9 cellular contexts compared by ENCODE assay signal in the genomic region with DNA sequence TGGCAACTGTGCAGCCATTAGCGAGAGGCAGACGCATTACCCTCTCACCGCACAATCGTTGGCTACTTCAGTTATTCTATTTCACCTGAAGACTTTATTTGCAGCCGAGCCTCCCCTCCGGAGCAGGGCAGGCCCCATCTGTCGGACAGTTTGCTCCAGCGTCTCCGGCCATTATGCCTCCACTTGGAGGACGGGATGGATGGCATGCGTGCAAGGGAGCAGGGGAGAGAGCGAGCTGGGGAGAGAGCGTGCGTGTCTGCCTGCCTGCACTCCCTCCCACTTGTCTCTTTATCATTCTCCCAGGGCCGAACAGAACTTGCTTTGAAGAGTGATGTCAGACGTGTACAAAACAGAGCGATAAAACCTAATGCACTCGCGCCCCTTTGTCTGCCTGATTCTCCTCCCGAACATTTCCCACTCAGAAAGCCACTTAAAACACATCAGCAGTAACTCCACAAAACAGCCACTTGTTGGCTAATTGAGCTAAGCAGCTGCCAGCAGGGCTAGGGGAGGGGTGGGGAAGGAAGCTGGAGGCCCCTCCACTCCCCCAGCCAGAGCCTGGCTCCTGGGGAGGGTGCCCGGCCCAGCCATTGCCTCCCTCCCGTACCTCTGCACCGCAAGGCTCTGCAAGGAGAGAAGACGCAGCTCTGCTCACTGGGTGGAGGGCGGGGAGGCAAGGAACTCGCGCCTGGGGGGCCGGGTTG. TPM values are rescaled to one million over a fixed set of nuclear protein-coding genes. Genes with fewer than 3 reads are reported as not detected.
A peak's percentile ranks its signal among the peaks of the same experiment; 100 is the strongest.
DNase-seq lines count a peak whose midpoint lies in the region; ATAC-seq, FAIRE-seq and TF ChIP-seq lines count a peak whose summit lies in the region.
"Had no signal": no experiment of that assay in that cellular context is flagged by ENCODE, and none has a peak within 500 bp of the region (broad histone marks: within the 10 kb centered on the region; RNA-seq: fewer than 3 reads in every experiment).

No MANE protein-coding gene starts in this region.

- peak overlapping the region; percentile 84 for H2AFZ ChIP-seq in K562 (ENCODE audit: low read depth, low read length)

- BruUV-seq in K562 (replicated peaks; lab: Mats Ljungman, UMichigan), result no TSS peak

- peak; percentile 37 for DNase-seq in AG09309 (ENCODE audit: low read depth)
- DNase-seq in NCI-H1417 (lab: John Stamatoyannopoulos, UW), result peak; percentile 92 to 99 (median 93)
- DNase-seq in K562 (ENCODE audit: extremely low read depth in 1 of 4, low spot score in 3 of 4), result peak; percentile 53 to 90 (median 71)
- peak; percentile 5 for DNase-seq in kidney glomerular epithelial cell (lab: John Stamatoyannopoulos, UW)
- no peak for DNase-seq in stimulated activated CD4-positive, alpha-beta T cell treated with anti-CD3 and anti-CD28 coated beads, Interleukin-4, amount 100 ng/mL, for 4 hours
- DNase-seq: DND-41 had no signal

- H3K9me1 ChIP-seq in K562 (ENCODE audit: control insufficient read depth, insufficient read depth, low read length), result no peaks in the 10 kb centered on the region

- ATAC-seq in K562, result peak; percentile 83
- ATAC-seq in HG02610 (IDR thresholded peaks at IDR 0.05; ENCODE audit: unreplicated experiment), result no peak
- no peak for ATAC-seq in HG03571 (IDR thresholded peaks at IDR 0.05; ENCODE audit: unreplicated experiment)
- no peak for ATAC-seq in HG03095 (IDR thresholded peaks at IDR 0.05; ENCODE audit: unreplicated experiment)

- peak overlapping the region; percentile 55 to 89 for H3K9ac ChIP-seq in K562 (ENCODE audit: insufficient read depth in 1 of 2, low read depth in 2 of 2, low read length in 2 of 2)

- peak; percentile 97 for FAIRE-seq in K562 (lab: Jason Lieb, UNC)

- peak; percentile 58 for TF ChIP-seq POLR2A in K562 (conservative IDR thresholded peaks at IDR 0.05)

- WGBS in K562 (ENCODE audit: insufficient coverage, low coverage, missing lambda C conversion rate), result 3% methylated on average over 19 of the region's 28 CpGs

- no peaks in the 10 kb centered on the region for H4K20me1 ChIP-seq in K562 (replicated peaks; ENCODE audit: control insufficient read depth, insufficient read depth, low read length)

- H3K27me3 ChIP-seq in K562 (ENCODE audit: control insufficient read depth in 2 of 2, insufficient read depth in 2 of 2, low read length in 2 of 2), result no peaks in the 10 kb centered on the region

- H3K4me3 ChIP-seq in AG09309 (ENCODE audit: control insufficient read depth, low read depth, low read length) (no peak overlapping the region), K562 (peak overlapping the region; percentile 33)

- peak; percentile 73 for TF ChIP-seq EP300 in K562 (IDR thresholded peaks at IDR 0.05; ENCODE audit: low read length)

- intact Hi-C loops in K562 (cut with micrococcal nuclease), result loop anchor here (5.0 kb wide), 1 partner anchor 41 kb away; a partner anchor contains a TSS

- TF ChIP-seq CTCF in AG09309 (IDR thresholded peaks at IDR 0.05; ENCODE audit: control insufficient read depth, insufficient read depth, low read depth, low read length, missing control alignments) (no peak), K562 (IDR thresholded peaks at IDR 0.05 in 2 of 3, conservative IDR thresholded peaks at IDR 0.05 in 1 of 3; ENCODE audit: insufficient read depth in 2 of 3, low read depth in 1 of 3, low read length in 3 of 3) (no peak; a peak in 1 of 6 replicates)

- peaks cover 50 to 73% of the 10 kb centered on the region in 2 experiments for H3K4me1 ChIP-seq in K562 (replicated peaks in 1 of 2; ENCODE audit: control insufficient read depth in 2 of 2, insufficient read depth in 2 of 2, low read length in 2 of 2)

- TF ChIP-seq RAD21 in K562 (CRISPR knock-in tag; conservative IDR thresholded peaks at IDR 0.05 in 1 of 2, IDR thresholded peaks at IDR 0.05 in 1 of 2), result 0 out of 4 replicates have a peak, but pooled peaks of 1 of the 2 experiments have one; percentile 6

- H3K9me3 ChIP-seq in K562 (replicated peaks; ENCODE audit: control insufficient read depth, insufficient read depth, low read depth, low read length), result no peaks in the 10 kb centered on the region

- CTCF ChIA-PET in K562 (lab: Yijun Ruan, JAX; ENCODE audit: low intra/inter-chr PET ratio), result no interaction called here

- POLR2A ChIA-PET in K562 (lab: Yijun Ruan, JAX), result interaction anchor here (0.5 to 2.3 kb wide), 6 partner anchors 9 to 102 kb away, joined by 3 to 11 read pairs (median 3); no protein-coding TSS in a partner anchor

- in situ Hi-C loops in K562 (cut with MboI), result no loop called here

- no peaks in the 10 kb centered on the region for H3K36me3 ChIP-seq in K562 (ENCODE audit: control insufficient read depth, insufficient read depth, low read length)

- H3K4me2 ChIP-seq in K562 (ENCODE audit: insufficient read depth, low read length), result peak overlapping the region; percentile 88

- peak overlapping the region; percentile 71 for H3K27ac ChIP-seq in K562 (ENCODE audit: extremely low read depth, low read depth, low read length)

- no peaks in the 10 kb centered on the region for H3K79me2 ChIP-seq in K562 (ENCODE audit: control insufficient read depth, insufficient read depth, low read length)

TF ChIP-seq in K562, 482 proteins besides CTCF, POLR2A, EP300 and RAD21 (continues in another document):
- no peak for TF ChIP-seq HDAC8 (tag; IDR thresholded peaks at IDR 0.05)
- no peak for TF ChIP-seq PHTF2 (CRISPR knock-in tag; IDR thresholded peaks at IDR 0.05)
- TF ChIP-seq HDAC1 (IDR thresholded peaks at IDR 0.05), result peak in 1 of 2 experiments; percentile 77; a peak in 2 of 4 replicates
- no peak for TF ChIP-seq RFX5 (IDR thresholded peaks at IDR 0.05; ENCODE audit: low read depth, low read length)
- no peak for TF ChIP-seq MCM7 (IDR thresholded peaks at IDR 0.05)
- no peak for TF ChIP-seq BRF1 (IDR thresholded peaks at IDR 0.05; ENCODE audit: borderline replicate concordance, extremely low read depth, insufficient read length)
- TF ChIP-seq, protein P1, sequence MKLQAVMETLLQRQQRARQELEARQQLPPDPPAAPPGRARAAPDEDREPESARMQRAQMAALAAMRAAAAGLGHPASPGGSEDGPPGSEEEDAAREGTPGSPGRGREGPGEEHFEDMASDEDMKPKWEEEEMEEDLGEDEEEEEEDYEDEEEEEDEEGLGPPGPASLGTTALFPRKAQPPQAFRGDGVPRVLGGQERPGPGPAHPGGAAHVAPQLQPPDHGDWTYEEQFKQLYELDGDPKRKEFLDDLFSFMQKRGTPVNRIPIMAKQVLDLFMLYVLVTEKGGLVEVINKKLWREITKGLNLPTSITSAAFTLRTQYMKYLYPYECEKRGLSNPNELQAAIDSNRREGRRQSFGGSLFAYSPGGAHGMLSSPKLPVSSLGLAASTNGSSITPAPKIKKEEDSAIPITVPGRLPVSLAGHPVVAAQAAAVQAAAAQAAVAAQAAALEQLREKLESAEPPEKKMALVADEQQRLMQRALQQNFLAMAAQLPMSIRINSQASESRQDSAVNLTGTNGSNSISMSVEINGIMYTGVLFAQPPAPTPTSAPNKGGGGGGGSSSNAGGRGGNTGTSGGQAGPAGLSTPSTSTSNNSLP (IDR thresholded peaks at IDR 0.05; ENCODE audit: borderline replicate concordance, low read depth, low read length), result peak; percentile 39; the same call in 1 of the 2 replicates
- TF ChIP-seq, protein P2, sequence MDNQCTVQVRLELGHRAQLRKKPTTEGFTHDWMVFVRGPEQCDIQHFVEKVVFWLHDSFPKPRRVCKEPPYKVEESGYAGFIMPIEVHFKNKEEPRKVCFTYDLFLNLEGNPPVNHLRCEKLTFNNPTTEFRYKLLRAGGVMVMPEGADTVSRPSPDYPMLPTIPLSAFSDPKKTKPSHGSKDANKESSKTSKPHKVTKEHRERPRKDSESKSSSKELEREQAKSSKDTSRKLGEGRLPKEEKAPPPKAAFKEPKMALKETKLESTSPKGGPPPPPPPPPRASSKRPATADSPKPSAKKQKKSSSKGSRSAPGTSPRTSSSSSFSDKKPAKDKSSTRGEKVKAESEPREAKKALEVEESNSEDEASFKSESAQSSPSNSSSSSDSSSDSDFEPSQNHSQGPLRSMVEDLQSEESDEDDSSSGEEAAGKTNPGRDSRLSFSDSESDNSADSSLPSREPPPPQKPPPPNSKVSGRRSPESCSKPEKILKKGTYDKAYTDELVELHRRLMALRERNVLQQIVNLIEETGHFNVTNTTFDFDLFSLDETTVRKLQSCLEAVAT (IDR thresholded peaks at IDR 0.05), result peak in 1 of 2 experiments; percentile 33; a peak in 1 of 4 replicates
- TF ChIP-seq FOXA1 (IDR thresholded peaks at IDR 0.05; ENCODE audit: borderline replicate concordance), result no peak

RNA-seq across cellular contexts. Expression of a gene that starts 43.4 kb away (rescaled TPM):
- total RNA-seq in K562 (2011; cell fraction: chromatin; rRNA removed; ENCODE audit: low replicate concordance), result 99.7 and 118 TPM in 2 replicates
- total RNA-seq in K562 (2011; cell fraction: nucleolus; rRNA removed), result 54.1 and 60.0 TPM in 2 replicates
- 85.2 and 92.0 TPM in 2 replicates for total RNA-seq in K562 (2011; cell fraction: nucleoplasm; rRNA removed)
- total RNA-seq in K562 (2014; rRNA removed) (64.0 and 82.7 TPM in 2 replicates), K562 (2014; rRNA removed; fragmentation: Illumina TruSeq; extraction: Trizol) (41.0 and 43.2 TPM in 2 replicates), K562 (2015; rRNA removed; fragmentation: Illumina TruSeq; extraction: Trizol) (45.0 and 48.1 TPM in 2 replicates), K562 (2021) (51.7 and 54.0 TPM in 2 replicates)
- polyA plus RNA-seq in K562 (2011; rRNA removed) (35.3 and 40.1 TPM in 2 replicates), K562 (2014; fragmentation: Illumina TruSeq; extraction: Trizol) (57.0 and 70.8 TPM in 2 replicates), K562 (2014; fragmentation: Nextera tagmentation; extraction: Ambion mirVana) (1 to 10 TPM; 3.0 to 7.1 TPM), K562 (2014; rRNA removed) (56.8 and 68.9 TPM in 2 replicates)
- 18.3 and 22.3 TPM in 2 replicates for polyA plus RNA-seq in K562 (2011; cell fraction: cytosol; rRNA removed)
- polyA plus RNA-seq in K562 (2011; cell fraction: nucleus; rRNA removed), result 86.0 and 122 TPM in 2 replicates
- polyA plus RNA-seq in K562 (2012), result 45.9 and 47.7 TPM in 2 replicates
- polyA minus RNA-seq in K562 (2011; rRNA and poly(A)+ RNA removed), result 36.6 and 40.7 TPM in 2 replicates
- 19.4 and 26.0 TPM in 2 replicates for polyA minus RNA-seq in K562 (2011; cell fraction: cytosol; rRNA and poly(A)+ RNA removed)
- 28.1 and 35.4 TPM in 2 replicates for polyA minus RNA-seq in K562 (2011; cell fraction: nucleus; rRNA and poly(A)+ RNA removed)

Comparison
In these comparisons a context has a peak if more than half of its experiments do, and no peak if none do; other contexts are left out.
1. DNase-seq: peak in AG09309 (single experiment), NCI-H1417 (3 of 3), K562 (4 of 4) and kidney glomerular epithelial cell (single experiment); none in stimulated activated CD4-positive, alpha-beta T cell treated with anti-CD3 and anti-CD28 coated beads, Interleukin-4, amount 100 ng/mL, for 4 hours (0 of 2).